ENCODE assay signal across 1 cellular context in the genomic region with DNA sequence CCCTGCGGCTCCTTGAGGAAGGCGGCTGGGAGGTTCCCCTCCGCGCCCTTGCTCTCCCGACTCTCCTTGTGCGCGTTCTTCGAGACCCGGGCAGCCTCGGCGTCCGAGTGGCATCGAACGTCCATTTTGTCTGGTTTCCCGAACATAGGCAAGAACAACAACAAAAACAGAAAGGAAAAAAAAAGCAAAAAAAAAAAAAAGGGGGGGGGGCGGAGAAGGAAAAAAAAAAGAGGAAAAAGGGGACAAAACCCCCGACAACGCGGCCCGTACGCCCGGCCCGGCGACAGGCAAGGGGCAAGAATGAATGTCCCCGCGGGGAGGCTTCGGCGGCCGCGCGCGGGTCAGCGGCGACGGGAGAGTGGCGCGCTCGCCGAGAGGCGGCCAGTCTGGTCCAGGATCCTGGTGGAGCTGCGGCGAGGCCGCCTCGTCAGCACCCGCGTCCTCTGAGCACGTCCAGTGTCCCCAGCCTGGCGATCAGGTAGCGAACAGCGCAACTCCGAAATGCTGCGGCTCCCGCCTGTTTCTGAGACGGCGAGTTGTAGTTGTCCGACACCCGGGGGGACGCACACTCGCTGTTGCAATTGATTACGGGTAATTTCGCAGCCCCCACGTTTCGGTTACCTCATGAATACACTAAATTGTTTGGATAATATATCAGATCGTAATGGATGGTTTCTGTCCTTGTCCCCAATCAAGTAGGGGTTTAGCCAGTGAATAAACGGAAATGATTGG.
TF ChIP-seq lines count a peak whose summit lies in the region.

A gene with protein sequence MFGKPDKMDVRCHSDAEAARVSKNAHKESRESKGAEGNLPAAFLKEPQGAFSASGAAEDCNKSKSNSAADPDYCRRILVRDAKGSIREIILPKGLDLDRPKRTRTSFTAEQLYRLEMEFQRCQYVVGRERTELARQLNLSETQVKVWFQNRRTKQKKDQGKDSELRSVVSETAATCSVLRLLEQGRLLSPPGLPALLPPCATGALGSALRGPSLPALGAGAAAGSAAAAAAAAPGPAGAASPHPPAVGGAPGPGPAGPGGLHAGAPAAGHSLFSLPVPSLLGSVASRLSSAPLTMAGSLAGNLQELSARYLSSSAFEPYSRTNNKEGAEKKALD (minus strand): TSS at position 360 of the 732 bp plus-strand sequence. CDS start 214 bp downstream, at position 146.

TF ChIP-seq in neural cell, 6 proteins besides CTCF, POLR2A, EP300 and RAD21 (continued from another document):
- TF ChIP-seq, protein P1, sequence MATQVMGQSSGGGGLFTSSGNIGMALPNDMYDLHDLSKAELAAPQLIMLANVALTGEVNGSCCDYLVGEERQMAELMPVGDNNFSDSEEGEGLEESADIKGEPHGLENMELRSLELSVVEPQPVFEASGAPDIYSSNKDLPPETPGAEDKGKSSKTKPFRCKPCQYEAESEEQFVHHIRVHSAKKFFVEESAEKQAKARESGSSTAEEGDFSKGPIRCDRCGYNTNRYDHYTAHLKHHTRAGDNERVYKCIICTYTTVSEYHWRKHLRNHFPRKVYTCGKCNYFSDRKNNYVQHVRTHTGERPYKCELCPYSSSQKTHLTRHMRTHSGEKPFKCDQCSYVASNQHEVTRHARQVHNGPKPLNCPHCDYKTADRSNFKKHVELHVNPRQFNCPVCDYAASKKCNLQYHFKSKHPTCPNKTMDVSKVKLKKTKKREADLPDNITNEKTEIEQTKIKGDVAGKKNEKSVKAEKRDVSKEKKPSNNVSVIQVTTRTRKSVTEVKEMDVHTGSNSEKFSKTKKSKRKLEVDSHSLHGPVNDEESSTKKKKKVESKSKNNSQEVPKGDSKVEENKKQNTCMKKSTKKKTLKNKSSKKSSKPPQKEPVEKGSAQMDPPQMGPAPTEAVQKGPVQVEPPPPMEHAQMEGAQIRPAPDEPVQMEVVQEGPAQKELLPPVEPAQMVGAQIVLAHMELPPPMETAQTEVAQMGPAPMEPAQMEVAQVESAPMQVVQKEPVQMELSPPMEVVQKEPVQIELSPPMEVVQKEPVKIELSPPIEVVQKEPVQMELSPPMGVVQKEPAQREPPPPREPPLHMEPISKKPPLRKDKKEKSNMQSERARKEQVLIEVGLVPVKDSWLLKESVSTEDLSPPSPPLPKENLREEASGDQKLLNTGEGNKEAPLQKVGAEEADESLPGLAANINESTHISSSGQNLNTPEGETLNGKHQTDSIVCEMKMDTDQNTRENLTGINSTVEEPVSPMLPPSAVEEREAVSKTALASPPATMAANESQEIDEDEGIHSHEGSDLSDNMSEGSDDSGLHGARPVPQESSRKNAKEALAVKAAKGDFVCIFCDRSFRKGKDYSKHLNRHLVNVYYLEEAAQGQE (IDR thresholded peaks at IDR 0.05; ENCODE audit: borderline replicate concordance), result no peak
TF ChIP-seq in neural cell: peak in this region for 0.
